In the genomic region with DNA sequence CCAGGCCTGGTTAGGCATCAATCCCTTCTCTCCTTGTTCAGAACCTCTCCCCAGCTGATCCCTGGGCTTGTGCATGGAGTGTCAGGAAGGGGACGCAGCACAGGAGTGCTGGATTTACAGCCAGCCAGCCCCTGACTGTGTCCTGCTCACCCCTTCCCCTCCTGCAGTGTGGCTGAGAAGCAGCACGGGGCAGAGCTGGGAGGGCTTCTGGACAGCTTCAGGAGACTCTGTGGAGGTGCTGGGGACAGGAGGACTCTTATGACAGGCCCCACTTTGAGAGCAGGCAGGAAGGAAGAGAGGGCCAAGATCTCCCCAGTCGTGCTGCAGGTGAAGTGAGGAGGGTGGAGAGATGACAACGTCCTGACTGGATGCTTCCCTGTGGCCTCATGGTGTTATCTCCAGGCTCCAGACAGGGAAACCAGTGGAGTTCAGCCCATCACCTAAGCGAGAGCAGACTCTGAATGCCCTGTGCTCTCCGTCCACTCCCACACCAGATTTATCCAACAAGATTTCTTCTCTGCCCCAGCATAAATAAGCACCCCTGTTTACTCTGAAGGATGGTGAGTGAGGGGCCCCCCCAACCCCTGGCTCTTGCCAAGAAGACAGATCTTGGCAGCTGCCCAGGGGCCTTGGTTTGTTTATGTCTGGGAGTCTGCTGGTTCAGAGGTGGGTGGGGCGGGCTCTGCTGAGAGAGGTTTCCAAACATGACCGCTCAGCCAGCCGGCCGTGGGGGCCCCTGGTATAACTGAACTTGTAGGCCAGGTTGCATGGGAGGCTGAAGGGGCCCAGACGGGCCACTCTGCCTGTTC, we compare ENCODE assay signal across 9 cellular contexts. TPM values are rescaled to one million over a fixed set of nuclear protein-coding genes. Genes with fewer than 3 reads are reported as not detected.
DNase-seq lines count a peak whose midpoint lies in the region; ATAC-seq lines count a peak whose summit lies in the region.
"Had no signal": no experiment of that assay in that cellular context is flagged by ENCODE, and none has a peak within 500 bp of the region (broad histone marks: within the 10 kb centered on the region; RNA-seq: fewer than 3 reads in every experiment).

No MANE protein-coding gene starts in this region.

- ATAC-seq in Right ventricle myocardium superior (ENCODE audit: poor library complexity) (peak; percentile 23), HG03135 (IDR thresholded peaks at IDR 0.05; ENCODE audit: unreplicated experiment) (no peak), GM21360 (IDR thresholded peaks at IDR 0.05; ENCODE audit: unreplicated experiment) (no peak), HG03378 (IDR thresholded peaks at IDR 0.05; ENCODE audit: unreplicated experiment) (no peak)

- peak; percentile 59 for DNase-seq in D341Med (ENCODE audit: low spot score)
- peak; percentile 37 for DNase-seq in SK-N-DZ (ENCODE audit: low spot score)
- DNase-seq in Right ventricle myocardium superior = peak; percentile 70
- DNase-seq in posterior vena cava (ENCODE audit: low spot score) = peak; percentile 85
- DNase-seq in stimulated activated CD4-positive, alpha-beta T cell treated with anti-CD3 and anti-CD28 coated beads, Interleukin-2, amount 100 ng/mL, for 48 hours = no peak
- DNase-seq: effector CD4-positive, alpha-beta T cell had no signal

- intact Hi-C loops in Right ventricle myocardium superior (cut with DNase I) = no loop called here
- intact Hi-C loops in posterior vena cava (cut with DNase I) = no loop called here

RNA-seq across cellular contexts. Expression of a gene that starts 21.3 kb away (rescaled TPM):
- 7.5 and 9.4 TPM in 2 replicates for polyA plus RNA-seq in SK-N-DZ (2014; cell fraction: cytosol; rRNA removed)
- 7.3 and 9.3 TPM in 2 replicates for polyA plus RNA-seq in SK-N-DZ (2014; cell fraction: nucleus; rRNA removed)
- 1.3 TPM for total RNA-seq in Right ventricle myocardium superior
- total RNA-seq in posterior vena cava = 1 to 10 TPM; 4.1 to 4.6 TPM

RNA-seq across cellular contexts. Expression of a gene that starts 37.5 kb away (rescaled TPM):
- polyA plus RNA-seq in SK-N-DZ (2014; cell fraction: cytosol; rRNA removed) = 4.9 and 6.7 TPM in 2 replicates
- 1.9 and 2.7 TPM in 2 replicates for polyA plus RNA-seq in SK-N-DZ (2014; cell fraction: nucleus; rRNA removed)
- total RNA-seq in Right ventricle myocardium superior = 5.3 TPM
- total RNA-seq in posterior vena cava = 10 to 100 TPM; 10.9 to 11.9 TPM

Comparison
In these comparisons a context has a peak if more than half of its experiments do, and no peak if none do; other contexts are left out.
1. DNase-seq: peak in D341Med (single experiment), SK-N-DZ (single experiment), Right ventricle myocardium superior (single experiment) and posterior vena cava (single experiment); none in stimulated activated CD4-positive, alpha-beta T cell treated with anti-CD3 and anti-CD28 coated beads, Interleukin-2, amount 100 ng/mL, for 48 hours (0 of 2).